In genomic region chr10:121864168-121864567, GRCh38 we compare ENCODE assay signal across 18 cellular contexts.
DNase-seq lines count a peak whose midpoint lies in the region; ATAC-seq and TF ChIP-seq lines count a peak whose summit lies in the region.
"Had no signal": no experiment of that assay in that cellular context is flagged by ENCODE, and none has a peak within 500 bp of the region (broad histone marks: within the 10 kb centered on the region; RNA-seq: fewer than 3 reads in every experiment).

No MANE protein-coding gene starts in this region.

- POLR2A ChIA-PET in A673 (lab: Charles Lee; ENCODE audit: low non-redundant PET): no interaction called here

- 0 out of 2 replicates have a peak, but pooled peaks cover 2% of the 10 kb centered on the region for H3K79me2 ChIP-seq in DND-41 (ENCODE audit: insufficient read depth, low read length)

- H3K9me3 ChIP-seq in A673 (ENCODE audit: low read depth, low read length, poor library complexity, severe bottlenecking): no peaks in the 10 kb centered on the region
- no peaks in the 10 kb centered on the region for H3K9me3 ChIP-seq in DND-41 (ENCODE audit: insufficient read depth, low read length, severe bottlenecking)
- H3K9me3 ChIP-seq: A549 had no signal

- no TSS peak for BruUV-seq in A673 (replicated peaks; lab: Mats Ljungman, UMichigan)

- peak; percentile 57; the same call in 2 of the 3 replicates for ATAC-seq in DND-41 (ENCODE audit: insufficient read depth, low read depth)
- ATAC-seq: A549 had no signal

- H3K27me3 ChIP-seq in A673 (replicated peaks; ENCODE audit: insufficient read depth, low read depth, low read length, poor library complexity) (no peaks in the 10 kb centered on the region), DND-41 (ENCODE audit: insufficient read depth, low read length, poor library complexity) (no peaks in the 10 kb centered on the region)

- H3K4me3 ChIP-seq in A673 (ENCODE audit: low read depth, low read length, poor library complexity, severe bottlenecking): no peak overlapping the region
- H3K4me3 ChIP-seq in DND-41 (ENCODE audit: low read depth in 1 of 2, low read length in 2 of 2): no peak overlapping the region
- H3K4me3 ChIP-seq in NB4 (ENCODE audit: low read depth, low read length): no peak overlapping the region
- H3K4me3 ChIP-seq: A549, GM23248 had no signal

- TF ChIP-seq CTCF in A673 (conservative IDR thresholded peaks at IDR 0.05; ENCODE audit: low read depth, low read length) (no peak), DND-41 (IDR thresholded peaks at IDR 0.05; ENCODE audit: borderline replicate concordance, extremely low read depth, low read length, poor library complexity, severe bottlenecking) (no peak), NB4 (IDR thresholded peaks at IDR 0.05; ENCODE audit: low read depth, low read length) (no peak)

- intact Hi-C loops in A673 (cut with micrococcal nuclease; ENCODE audit: unreplicated experiment): no loop called here

- H3K4me2 ChIP-seq in DND-41 (ENCODE audit: insufficient read depth, low read length): no peak overlapping the region
- H3K4me2 ChIP-seq: A549 had no signal

- H3K27ac ChIP-seq in A673 (ENCODE audit: low read depth, low read length, poor library complexity, severe bottlenecking) (no peak overlapping the region), DND-41 (ENCODE audit: low read length) (no peak overlapping the region)
- H3K27ac ChIP-seq: 22Rv1, A549, GM23248 had no signal

- CTCF ChIA-PET in A673 (lab: Charles Lee): no interaction called here

- no peaks in the 10 kb centered on the region for H4K20me1 ChIP-seq in DND-41 (ENCODE audit: insufficient read depth, low read length)

- H3K36me3 ChIP-seq in A673 (ENCODE audit: insufficient read depth, low read length, poor library complexity, severe bottlenecking): no peaks in the 10 kb centered on the region
- H3K36me3 ChIP-seq in DND-41 (ENCODE audit: insufficient read depth, low read length): peaks cover 56% of the 10 kb centered on the region

- H3K9ac ChIP-seq in DND-41 (ENCODE audit: low read depth, low read length): no peak overlapping the region
- H3K9ac ChIP-seq: GM23248 had no signal

- peaks cover 18% of the 10 kb centered on the region for H3K4me1 ChIP-seq in A673 (ENCODE audit: insufficient read depth, low read length, poor library complexity, severe bottlenecking)
- peaks cover 14% of the 10 kb centered on the region; the same call in 1 of the 2 replicates for H3K4me1 ChIP-seq in DND-41 (ENCODE audit: insufficient read depth, low read length)
- H3K4me1 ChIP-seq: A549 had no signal

- TF ChIP-seq POLR2A in NB4 (IDR thresholded peaks at IDR 0.05; ENCODE audit: extremely low read depth, insufficient read length): no peak

- no peak overlapping the region for H2AFZ ChIP-seq in DND-41 (ENCODE audit: low read depth, low read length)
- H2AFZ ChIP-seq: GM23248 had no signal

- DNase-seq in A673 (ENCODE audit: low spot score) (peak; percentile 19), DND-41 (peak; percentile 26), HT1080 (ENCODE audit: low read depth) (peak; percentile 25), NB4 (ENCODE audit: low read depth) (peak; percentile 52), NCI-H187 (lab: John Stamatoyannopoulos, UW) (no peak), NCI-H146 (lab: John Stamatoyannopoulos, UW) (no peak), 8988T (no peak), HK-2 (ENCODE audit: unreplicated experiment) (no peak)
- DNase-seq: Calu3; CD4-positive, alpha-beta T cell; CD8-positive, alpha-beta memory T cell; DMS53; DMS79 treated with DMSO at 0.1 percent for 48 hours; GM23248; H7; HCEC 1CT had no signal

Comparison
In these comparisons a context has a peak if more than half of its experiments do, and no peak if none do; other contexts are left out.
1. DNase-seq: peak in A673 (single experiment), DND-41 (single experiment), HT1080 (single experiment) and NB4 (single experiment); none in NCI-H187 (0 of 2), NCI-H146 (single experiment), 8988T (single experiment) and HK-2 (single experiment).